In genomic region chr10:90930070-90930837, GRCh38 we compare ENCODE assay signal across 10 cellular contexts. TPM values are rescaled to one million over a fixed set of nuclear protein-coding genes. Genes with fewer than 3 reads are reported as not detected.
DNase-seq lines count a peak whose midpoint lies in the region; ATAC-seq and TF ChIP-seq lines count a peak whose summit lies in the region.
"Had no signal": no experiment of that assay in that cellular context is flagged by ENCODE, and none has a peak within 500 bp of the region (broad histone marks: within the 10 kb centered on the region; RNA-seq: fewer than 3 reads in every experiment).

No MANE protein-coding gene starts in this region.

- DNase-seq in adrenal gland (peak in 3 of 7 donors; percentile 15 to 55 (median 28)), COLO668 (lab: John Stamatoyannopoulos, UW; ENCODE audit: unreplicated experiment) (no peak)
- no peak for DNase-seq in activated CD4-positive, CD25-positive, alpha-beta regulatory T cell (lab: John Stamatoyannopoulos, UW)
- DNase-seq in stimulated activated CD4-positive, alpha-beta T cell treated with anti-CD3 and anti-CD28 coated beads, Interleukin-1b, Interleukin-23, amount 100 ng/mL, for 48 hours: no peak
- DNase-seq: cerebellar nuclear complex; stimulated activated CD4-positive, alpha-beta T cell treated with anti-CD3 and anti-CD28 coated beads, Interleukin-4, amount 100 ng/mL, for 4 hours had no signal

- no peak for ATAC-seq in GM21423 (IDR thresholded peaks at IDR 0.05; ENCODE audit: unreplicated experiment)

- H3K4me1 ChIP-seq in HEK293 (ENCODE audit: control insufficient read depth, insufficient read depth, low read length) (0 out of 2 replicates have a peak, but pooled peaks cover 3% of the 10 kb centered on the region), adrenal gland (replicated peaks in 1 of 2) (no peaks in the 10 kb centered on the region), iPS-20b (ENCODE audit: insufficient read depth, low read length) (peaks cover 28% of the 10 kb centered on the region), stomach smooth muscle (ENCODE audit: control insufficient read depth, insufficient read depth, low read length) (peaks cover 5% of the 10 kb centered on the region)

- TF ChIP-seq CTCF in HEK293 (tag by site-specific recombination; IDR thresholded peaks at IDR 0.05) (no peak), adrenal gland (IDR thresholded peaks at IDR 0.05) (no peak)

- CTCF ChIA-PET in HEK293 (lab: Yijun Ruan, JAX): interaction anchor here (0.7 to 1.9 kb wide), 4 partner anchors 10 to 321 kb away, joined by 3 to 6 read pairs (median 4); partner anchors contain the start of gene ANKRD1

- 48 to 65% (median 64%) methylated on average over 5 of the region's 5 CpGs for WGBS in adrenal gland, 4 donors

- POLR2A ChIA-PET in HEK293 (lab: Yijun Ruan, JAX): interaction anchor here (0.7 to 2.9 kb wide), 4 partner anchors 9 to 79 kb away, joined by 3 to 29 read pairs (median 6); partner anchors contain the start of gene ANKRD1

- no peak overlapping the region for H3K4me3 ChIP-seq in HEK293 (ENCODE audit: low read depth, low read length)
- H3K4me3 ChIP-seq in adrenal gland: no peak overlapping the region
- H3K4me3 ChIP-seq in iPS-20b (ENCODE audit: low read length): peak overlapping the region; percentile 36; the same call in 1 of the 2 replicates
- no peak overlapping the region for H3K4me3 ChIP-seq in stomach smooth muscle (ENCODE audit: low read length in 2 of 2)

- H3K36me3 ChIP-seq in HEK293 (ENCODE audit: control insufficient read depth in 2 of 2, insufficient read depth in 1 of 2, low read length in 2 of 2) (no peaks in the 10 kb centered on the region), adrenal gland (replicated peaks in 1 of 2) (no peaks in the 10 kb centered on the region), iPS-20b (ENCODE audit: insufficient read depth, low read depth, low read length) (no peaks in the 10 kb centered on the region), stomach smooth muscle (ENCODE audit: control insufficient read depth in 2 of 2, insufficient read depth in 2 of 2, low read length in 2 of 2) (no peaks in the 10 kb centered on the region)

- no peak for TF ChIP-seq POLR2A in adrenal gland (IDR thresholded peaks at IDR 0.05)

- intact Hi-C loops in adrenal gland (cut with DNase I): no loop called here

- H3K27ac ChIP-seq in HEK293 (ENCODE audit: extremely low read depth, low read depth, low read length) (no peak overlapping the region; the same call in 1 of the 2 replicates), adrenal gland (peak overlapping the region in 3 of 5 donors; percentile 32 to 84 (median 59)), iPS-20b (ENCODE audit: low read length) (no peak overlapping the region), stomach smooth muscle (ENCODE audit: low read length) (peak overlapping the region; percentile 11)

- H3K9me3 ChIP-seq in HEK293 (ENCODE audit: control insufficient read depth, insufficient read depth, low read depth, low read length) (no peaks in the 10 kb centered on the region), adrenal gland (replicated peaks in 1 of 3) (no peaks in the 10 kb centered on the region), iPS-20b (ENCODE audit: insufficient read depth, low read depth, low read length) (no peaks in the 10 kb centered on the region), stomach smooth muscle (ENCODE audit: control insufficient read depth in 2 of 2, low read length in 2 of 2) (no peaks in the 10 kb centered on the region)

- H3K9ac ChIP-seq in iPS-20b (ENCODE audit: low read depth, low read length) (peak overlapping the region; percentile 10; the same call in 1 of the 2 replicates), stomach smooth muscle (ENCODE audit: low read length in 2 of 2) (no peak overlapping the region)

- H3K27me3 ChIP-seq in adrenal gland: no peaks in the 10 kb centered on the region
- H3K27me3 ChIP-seq in iPS-20b (ENCODE audit: insufficient read depth, low read length): peaks cover 100% of the 10 kb centered on the region
- H3K27me3 ChIP-seq in stomach smooth muscle (ENCODE audit: control insufficient read depth in 1 of 2, insufficient read depth in 2 of 2, low read length in 2 of 2): no peaks in the 10 kb centered on the region

TF ChIP-seq in HEK293, 187 proteins besides CTCF, POLR2A, EP300 and RAD21 (continues in another document):
- TF ChIP-seq KLF1 (tag by site-specific recombination; IDR thresholded peaks at IDR 0.05): peak; percentile 78
- TF ChIP-seq, protein P1, sequence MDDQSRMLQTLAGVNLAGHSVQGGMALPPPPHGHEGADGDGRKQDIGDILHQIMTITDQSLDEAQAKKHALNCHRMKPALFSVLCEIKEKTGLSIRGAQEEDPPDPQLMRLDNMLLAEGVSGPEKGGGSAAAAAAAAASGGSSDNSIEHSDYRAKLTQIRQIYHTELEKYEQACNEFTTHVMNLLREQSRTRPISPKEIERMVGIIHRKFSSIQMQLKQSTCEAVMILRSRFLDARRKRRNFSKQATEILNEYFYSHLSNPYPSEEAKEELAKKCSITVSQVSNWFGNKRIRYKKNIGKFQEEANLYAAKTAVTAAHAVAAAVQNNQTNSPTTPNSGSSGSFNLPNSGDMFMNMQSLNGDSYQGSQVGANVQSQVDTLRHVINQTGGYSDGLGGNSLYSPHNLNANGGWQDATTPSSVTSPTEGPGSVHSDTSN (CRISPR knock-in tag; IDR thresholded peaks at IDR 0.05): no peak
- TF ChIP-seq, protein P2, sequence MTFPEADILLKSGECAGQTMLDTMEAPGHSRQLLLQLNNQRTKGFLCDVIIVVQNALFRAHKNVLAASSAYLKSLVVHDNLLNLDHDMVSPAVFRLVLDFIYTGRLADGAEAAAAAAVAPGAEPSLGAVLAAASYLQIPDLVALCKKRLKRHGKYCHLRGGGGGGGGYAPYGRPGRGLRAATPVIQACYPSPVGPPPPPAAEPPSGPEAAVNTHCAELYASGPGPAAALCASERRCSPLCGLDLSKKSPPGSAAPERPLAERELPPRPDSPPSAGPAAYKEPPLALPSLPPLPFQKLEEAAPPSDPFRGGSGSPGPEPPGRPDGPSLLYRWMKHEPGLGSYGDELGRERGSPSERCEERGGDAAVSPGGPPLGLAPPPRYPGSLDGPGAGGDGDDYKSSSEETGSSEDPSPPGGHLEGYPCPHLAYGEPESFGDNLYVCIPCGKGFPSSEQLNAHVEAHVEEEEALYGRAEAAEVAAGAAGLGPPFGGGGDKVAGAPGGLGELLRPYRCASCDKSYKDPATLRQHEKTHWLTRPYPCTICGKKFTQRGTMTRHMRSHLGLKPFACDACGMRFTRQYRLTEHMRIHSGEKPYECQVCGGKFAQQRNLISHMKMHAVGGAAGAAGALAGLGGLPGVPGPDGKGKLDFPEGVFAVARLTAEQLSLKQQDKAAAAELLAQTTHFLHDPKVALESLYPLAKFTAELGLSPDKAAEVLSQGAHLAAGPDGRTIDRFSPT (tag by site-specific recombination; IDR thresholded peaks at IDR 0.05): no peak
- peak; percentile 32; the same call in 1 of the 2 replicates for TF ChIP-seq FEZF1 (tag by site-specific recombination; IDR thresholded peaks at IDR 0.05)
- TF ChIP-seq ZNF140 (tag by site-specific recombination; IDR thresholded peaks at IDR 0.05): no peak
- TF ChIP-seq ZBTB1 (tag by site-specific recombination; IDR thresholded peaks at IDR 0.05): no peak
- TF ChIP-seq MZF1 (tag by site-specific recombination; IDR thresholded peaks at IDR 0.05; ENCODE audit: borderline replicate concordance): peak; percentile 78
- TF ChIP-seq ZNF777 (tag by site-specific recombination; IDR thresholded peaks at IDR 0.05; ENCODE audit: borderline replicate concordance): no peak
- TF ChIP-seq INSM2 (tag by site-specific recombination; IDR thresholded peaks at IDR 0.05): no peak
- TF ChIP-seq, protein P3, sequence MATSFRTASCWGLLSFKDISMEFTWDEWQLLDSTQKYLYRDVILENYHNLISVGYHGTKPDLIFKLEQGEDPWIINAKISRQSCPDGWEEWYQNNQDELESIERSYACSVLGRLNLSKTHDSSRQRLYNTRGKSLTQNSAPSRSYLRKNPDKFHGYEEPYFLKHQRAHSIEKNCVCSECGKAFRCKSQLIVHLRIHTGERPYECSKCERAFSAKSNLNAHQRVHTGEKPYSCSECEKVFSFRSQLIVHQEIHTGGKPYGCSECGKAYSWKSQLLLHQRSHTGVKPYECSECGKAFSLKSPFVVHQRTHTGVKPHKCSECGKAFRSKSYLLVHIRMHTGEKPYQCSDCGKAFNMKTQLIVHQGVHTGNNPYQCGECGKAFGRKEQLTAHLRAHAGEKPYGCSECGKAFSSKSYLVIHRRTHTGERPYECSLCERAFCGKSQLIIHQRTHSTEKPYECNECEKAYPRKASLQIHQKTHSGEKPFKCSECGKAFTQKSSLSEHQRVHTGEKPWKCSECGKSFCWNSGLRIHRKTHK (tag by site-specific recombination; IDR thresholded peaks at IDR 0.05): no peak
- TF ChIP-seq, protein P4, sequence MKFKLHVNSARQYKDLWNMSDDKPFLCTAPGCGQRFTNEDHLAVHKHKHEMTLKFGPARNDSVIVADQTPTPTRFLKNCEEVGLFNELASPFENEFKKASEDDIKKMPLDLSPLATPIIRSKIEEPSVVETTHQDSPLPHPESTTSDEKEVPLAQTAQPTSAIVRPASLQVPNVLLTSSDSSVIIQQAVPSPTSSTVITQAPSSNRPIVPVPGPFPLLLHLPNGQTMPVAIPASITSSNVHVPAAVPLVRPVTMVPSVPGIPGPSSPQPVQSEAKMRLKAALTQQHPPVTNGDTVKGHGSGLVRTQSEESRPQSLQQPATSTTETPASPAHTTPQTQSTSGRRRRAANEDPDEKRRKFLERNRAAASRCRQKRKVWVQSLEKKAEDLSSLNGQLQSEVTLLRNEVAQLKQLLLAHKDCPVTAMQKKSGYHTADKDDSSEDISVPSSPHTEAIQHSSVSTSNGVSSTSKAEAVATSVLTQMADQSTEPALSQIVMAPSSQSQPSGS (tag by site-specific recombination; IDR thresholded peaks at IDR 0.05; ENCODE audit: low read depth): no peak

RNA-seq across cellular contexts. Expression of gene ANKRD1, which starts 9.4 kb away (rescaled TPM):
- under 1 TPM in 5 of 8 donors, not detected in 3; 0.15 to 0.48 (median 0.21) TPM for total RNA-seq in adrenal gland
- polyA plus RNA-seq in adrenal gland: 1 to 10 TPM in 2 of 3 donors, under 1 TPM in 1; 0.40 to 2.3 (median 1.5) TPM

RNA-seq across cellular contexts. Expression of gene RPP30, which starts 58.5 kb away (rescaled TPM):
- 10 to 100 TPM; 18.6 to 35.4 (median 26.1) TPM for total RNA-seq in adrenal gland
- 10 to 100 TPM; 40.8 to 60.7 (median 42.6) TPM for polyA plus RNA-seq in adrenal gland

Comparison
In these comparisons a context has a peak if more than half of its experiments do, and no peak if none do; other contexts are left out.
1. H3K27ac ChIP-seq: peak in adrenal gland (3 of 5) and stomach smooth muscle (single experiment); none in HEK293 (single experiment) and iPS-20b (single experiment).